Comparison of ENCODE assay signal across 8 cellular contexts in the genomic region with DNA sequence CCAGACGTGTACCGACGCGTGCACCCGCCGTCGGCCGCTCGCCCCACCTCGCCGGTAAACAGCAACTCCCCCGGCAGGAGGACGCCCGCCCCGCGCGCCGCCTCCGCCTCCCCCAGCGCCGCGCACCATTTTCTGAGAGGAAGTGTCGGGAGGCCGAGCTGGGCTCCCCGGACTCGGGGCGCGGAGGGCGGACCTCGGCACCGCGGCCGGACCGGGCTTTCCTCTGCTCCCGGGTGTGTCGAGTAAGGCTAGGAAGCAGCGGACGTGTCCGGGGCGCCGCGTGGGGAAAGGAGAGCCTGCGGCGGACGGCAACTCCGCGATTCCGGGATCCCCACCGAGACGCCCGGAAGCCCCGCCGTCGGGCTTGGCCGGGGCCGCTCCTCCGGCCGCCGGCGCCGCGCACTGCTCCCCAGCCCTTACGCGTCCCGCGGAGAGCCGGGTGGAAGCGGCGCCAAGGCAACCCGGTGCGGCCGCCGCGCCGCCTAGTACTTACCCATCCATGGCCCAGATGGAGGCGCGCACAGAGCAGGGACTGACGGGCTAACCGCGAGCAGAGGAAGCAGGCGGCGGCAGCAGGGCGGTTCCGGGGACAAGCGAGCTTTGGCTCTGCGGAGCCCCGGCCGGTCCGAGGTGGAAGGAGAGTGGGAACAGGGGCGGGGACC. TPM values are rescaled to one million over a fixed set of nuclear protein-coding genes. Genes with fewer than 3 reads are reported as not detected.
A peak's percentile ranks its signal among the peaks of the same experiment; 100 is the strongest.
DNase-seq lines count a peak whose midpoint lies in the region; ATAC-seq and TF ChIP-seq lines count a peak whose summit lies in the region.

A gene with protein sequence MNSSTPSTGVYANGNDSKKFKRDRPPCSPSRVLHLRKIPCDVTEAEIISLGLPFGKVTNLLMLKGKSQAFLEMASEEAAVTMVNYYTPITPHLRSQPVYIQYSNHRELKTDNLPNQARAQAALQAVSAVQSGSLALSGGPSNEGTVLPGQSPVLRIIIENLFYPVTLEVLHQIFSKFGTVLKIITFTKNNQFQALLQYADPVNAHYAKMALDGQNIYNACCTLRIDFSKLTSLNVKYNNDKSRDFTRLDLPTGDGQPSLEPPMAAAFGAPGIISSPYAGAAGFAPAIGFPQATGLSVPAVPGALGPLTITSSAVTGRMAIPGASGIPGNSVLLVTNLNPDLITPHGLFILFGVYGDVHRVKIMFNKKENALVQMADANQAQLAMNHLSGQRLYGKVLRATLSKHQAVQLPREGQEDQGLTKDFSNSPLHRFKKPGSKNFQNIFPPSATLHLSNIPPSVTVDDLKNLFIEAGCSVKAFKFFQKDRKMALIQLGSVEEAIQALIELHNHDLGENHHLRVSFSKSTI (minus strand): TSS at position 643 of the 662 bp plus-strand sequence. CDS start 35,754 bp downstream, outside the sequence.

- intact Hi-C loops in MCF 10A (cut with micrococcal nuclease), result loop anchor here (2.0 kb wide), 2 partner anchors 100 to 158 kb away; partner anchors contain the start of gene SUSD1

- H3K27me3 ChIP-seq in iPS-20b (ENCODE audit: insufficient read depth, low read length) (no peaks in the 10 kb centered on the region), smooth muscle cell (ENCODE audit: low read depth) (no peaks in the 10 kb centered on the region)

- peak within 1 kb of the TSS; percentile 94 for H3K4me3 Mint-ChIP-seq in MCF 10A (ENCODE audit: unreplicated experiment)

- no peaks in the 10 kb centered on the region for H3K36me3 ChIP-seq in iPS-20b (ENCODE audit: insufficient read depth, low read depth, low read length)
- H3K36me3 ChIP-seq in smooth muscle cell (ENCODE audit: low read depth), result no peaks in the 10 kb centered on the region

- BruUV-seq in MCF 10A (replicated peaks; lab: Mats Ljungman, UMichigan), result no TSS peak

- peak within 1 kb of the TSS; percentile 94 for H3K4me2 ChIP-seq in smooth muscle cell

- in situ Hi-C loops in GM13977 (cut with MboI; ENCODE audit: low pct_unique_long_range_greater_than_20kb, low sequenced_read_pairs, unreplicated experiment), result no loop called here

- no peaks in the 10 kb centered on the region for H3K9me3 ChIP-seq in iPS-20b (ENCODE audit: insufficient read depth, low read depth, low read length)
- no peaks in the 10 kb centered on the region for H3K9me3 ChIP-seq in smooth muscle cell (replicated peaks; ENCODE audit: low read depth)

- TF ChIP-seq CTCF in GM13977 (IDR thresholded peaks at IDR 0.05; ENCODE audit: extremely low read depth, insufficient read depth, missing control alignments), result no peak
- TF ChIP-seq CTCF in MCF 10A (IDR thresholded peaks at IDR 0.05; ENCODE audit: unreplicated experiment), result no peak
- TF ChIP-seq CTCF in smooth muscle cell (IDR thresholded peaks at IDR 0.05; ENCODE audit: borderline replicate concordance, insufficient read depth, poor library complexity, severe bottlenecking), result no peak

- no peaks in the 10 kb centered on the region for H3K9me3 Mint-ChIP-seq in MCF 10A (ENCODE audit: unreplicated experiment)

- H3K9ac ChIP-seq in iPS-20b (ENCODE audit: low read depth, low read length) (peak within 1 kb of the TSS; percentile 91), smooth muscle cell (ENCODE audit: low read depth) (peak within 1 kb of the TSS; percentile 88)

- H3K27ac Mint-ChIP-seq in MCF 10A (ENCODE audit: low read depth, unreplicated experiment), result peak within 1 kb of the TSS; percentile 94

- H3F3A ChIP-seq in smooth muscle cell (ENCODE audit: low read depth), result peaks cover 4% of the 10 kb centered on the region

- CTCF ChIA-PET in MCF 10A (lab: Yijun Ruan, JAX), result interaction anchor here (0.6 to 2.4 kb wide), 11 partner anchors 8 to 256 kb away, joined by 3 to 13 read pairs (median 4); partner anchors contain the start of gene HSDL2

- peak; percentile 83 for DNase-seq in GM13977 (ENCODE audit: low spot score)
- peak; percentile 49 to 99 (median 95) for DNase-seq in NCI-H1417 (lab: John Stamatoyannopoulos, UW)
- peak; percentile 86 for DNase-seq in UCSD-AML1 (lab: John Stamatoyannopoulos, UW; ENCODE audit: unreplicated experiment)
- DNase-seq in MCF 10A (ENCODE audit: unreplicated experiment), result peak; percentile 80
- peak; percentile 73 for DNase-seq in smooth muscle cell (lab: John Stamatoyannopoulos, UW; ENCODE audit: unreplicated experiment)
- no peak for DNase-seq in OCI-M2 (lab: John Stamatoyannopoulos, UW; ENCODE audit: unreplicated experiment)

- no peaks in the 10 kb centered on the region for H3K36me3 Mint-ChIP-seq in MCF 10A (ENCODE audit: insufficient read depth, unreplicated experiment)

- peaks cover 19% of the 10 kb centered on the region for H3K4me1 Mint-ChIP-seq in MCF 10A (ENCODE audit: insufficient read depth, unreplicated experiment)

- no peaks in the 10 kb centered on the region for H3K27me3 Mint-ChIP-seq in MCF 10A (ENCODE audit: insufficient read depth, unreplicated experiment)

- POLR2A ChIA-PET in MCF 10A (lab: Yijun Ruan, JAX), result interaction anchor here (0.6 to 3.6 kb wide), 34 partner anchors 12 to 708 kb away, joined by 3 to 50 read pairs (median 4); partner anchors contain the start of genes HSDL2, SNX30, SUSD1 and UGCG

- H3K79me2 ChIP-seq in smooth muscle cell (ENCODE audit: low read depth), result peaks cover 44% of the 10 kb centered on the region

- H2AFZ ChIP-seq in smooth muscle cell (ENCODE audit: low read depth), result peak within 1 kb of the TSS; percentile 96

- H3K27ac ChIP-seq in iPS-20b (ENCODE audit: low read length) (peak within 1 kb of the TSS; percentile 63), smooth muscle cell (ENCODE audit: low read depth) (peak within 1 kb of the TSS; percentile 89)

- H4K20me1 ChIP-seq in smooth muscle cell (ENCODE audit: low read depth), result peaks cover 40% of the 10 kb centered on the region

- 1% methylated on average over 77 of the region's 90 CpGs for WGBS in smooth muscle cell (ENCODE audit: low lambda C conversion rate)

- peak; percentile 60 for ATAC-seq in HG02610 (IDR thresholded peaks at IDR 0.05; ENCODE audit: unreplicated experiment)

- H3K4me3 ChIP-seq in iPS-20b (ENCODE audit: low read length) (peak within 1 kb of the TSS; percentile 95), smooth muscle cell (peak within 1 kb of the TSS; percentile 96)

- H3K4me1 ChIP-seq in iPS-20b (ENCODE audit: insufficient read depth, low read length) (peaks cover 10% of the 10 kb centered on the region; the same call in 1 of the 2 replicates), smooth muscle cell (ENCODE audit: low read depth) (peaks cover 27% of the 10 kb centered on the region)

RNA-seq across cellular contexts. Expression of the gene that starts here (rescaled TPM):
- total RNA-seq in MCF 10A (2022), result 79.2 and 83.4 TPM in 2 replicates
- 51.5 and 53.2 TPM in 2 replicates for total RNA-seq in smooth muscle cell
- polyA plus RNA-seq in smooth muscle cell, result 9.5 and 14.7 TPM in 2 replicates
